ENCODE assay signal across 8 cellular contexts in genomic region chr7:88758355-88759215, GRCh38. TPM values are rescaled to one million over a fixed set of nuclear protein-coding genes. Genes with fewer than 3 reads are reported as not detected.
DNase-seq lines count a peak whose midpoint lies in the region; ATAC-seq and TF ChIP-seq lines count a peak whose summit lies in the region.

No MANE protein-coding gene starts in this region.

- DNase-seq in DMS53 (lab: John Stamatoyannopoulos, UW) (peak; percentile 82), NCI-H1105 treated with DMSO at 0.1 percent for 48 hours (lab: John Stamatoyannopoulos, UW) (peak; percentile 56), endothelial cell (ENCODE audit: low spot score) (peak; percentile 35), nephron progenitor cell (peak; percentile 44), RWPE1 (ENCODE audit: low spot score) (no peak)
- no peak for DNase-seq in stimulated activated CD4-positive, alpha-beta T cell treated with anti-CD3 and anti-CD28 coated beads, Interleukin-1b, Interleukin-23, amount 100 ng/mL, for 48 hours

- TF ChIP-seq CTCF in endothelial cell (IDR thresholded peaks at IDR 0.05; ENCODE audit: unreplicated experiment) (no peak), nephron progenitor cell (IDR thresholded peaks at IDR 0.05) (no peak), RWPE1 (conservative IDR thresholded peaks at IDR 0.05; ENCODE audit: low read depth) (no peak)

- H3K27me3 Mint-ChIP-seq in endothelial cell (ENCODE audit: unreplicated experiment) (peaks cover 13% of the 10 kb centered on the region), nephron progenitor cell (ENCODE audit: low read depth, poor library complexity) (peaks cover 49% of the 10 kb centered on the region)

- no peak overlapping the region for H3K27ac ChIP-seq in RWPE1

- H3K36me3 Mint-ChIP-seq in endothelial cell (ENCODE audit: low read depth, unreplicated experiment) = no peaks in the 10 kb centered on the region
- no peaks in the 10 kb centered on the region for H3K36me3 Mint-ChIP-seq in nephron progenitor cell (ENCODE audit: low read depth)

- H3K9me3 Mint-ChIP-seq in endothelial cell (ENCODE audit: unreplicated experiment) (no peaks in the 10 kb centered on the region), nephron progenitor cell (no peaks in the 10 kb centered on the region)

- POLR2A ChIA-PET in RWPE1 (lab: Yijun Ruan, JAX; ENCODE audit: low non-redundant PET) = no interaction called here

- H3K4me1 Mint-ChIP-seq in endothelial cell (ENCODE audit: unreplicated experiment) (peaks cover 9% of the 10 kb centered on the region), nephron progenitor cell (peaks cover 15% of the 10 kb centered on the region)

- ATAC-seq in HG03520 (IDR thresholded peaks at IDR 0.05; ENCODE audit: unreplicated experiment) (no peak), GM21723 (IDR thresholded peaks at IDR 0.05; ENCODE audit: unreplicated experiment) (no peak)

- CTCF ChIA-PET in RWPE1 (lab: Yijun Ruan, JAX) = no interaction called here

- H3K4me3 Mint-ChIP-seq in endothelial cell (ENCODE audit: unreplicated experiment) (no peak overlapping the region), nephron progenitor cell (peak overlapping the region; percentile 85)

- no peak overlapping the region for H3K27ac Mint-ChIP-seq in endothelial cell (ENCODE audit: unreplicated experiment)
- H3K27ac Mint-ChIP-seq in nephron progenitor cell = peak overlapping the region; percentile 29

RNA-seq across cellular contexts. Expression of gene ZNF804B, which starts 0.9 kb away (rescaled TPM):
- not detected for total RNA-seq in endothelial cell (ENCODE audit: unreplicated experiment)

RNA-seq across cellular contexts. Expression of gene TEX47, which starts 37.0 kb away (rescaled TPM):
- not detected for total RNA-seq in endothelial cell (ENCODE audit: unreplicated experiment)

Comparison
In these comparisons a context has a peak if more than half of its experiments do, and no peak if none do; other contexts are left out.
1. DNase-seq: peak in DMS53 (single experiment), NCI-H1105 treated with DMSO at 0.1 percent for 48 hours (single experiment), endothelial cell (single experiment) and nephron progenitor cell (single experiment); none in stimulated activated CD4-positive, alpha-beta T cell treated with anti-CD3 and anti-CD28 coated beads, Interleukin-1b, Interleukin-23, amount 100 ng/mL, for 48 hours (single experiment) and RWPE1 (single experiment).